14 cellular contexts compared by ENCODE assay signal in the genomic region with DNA sequence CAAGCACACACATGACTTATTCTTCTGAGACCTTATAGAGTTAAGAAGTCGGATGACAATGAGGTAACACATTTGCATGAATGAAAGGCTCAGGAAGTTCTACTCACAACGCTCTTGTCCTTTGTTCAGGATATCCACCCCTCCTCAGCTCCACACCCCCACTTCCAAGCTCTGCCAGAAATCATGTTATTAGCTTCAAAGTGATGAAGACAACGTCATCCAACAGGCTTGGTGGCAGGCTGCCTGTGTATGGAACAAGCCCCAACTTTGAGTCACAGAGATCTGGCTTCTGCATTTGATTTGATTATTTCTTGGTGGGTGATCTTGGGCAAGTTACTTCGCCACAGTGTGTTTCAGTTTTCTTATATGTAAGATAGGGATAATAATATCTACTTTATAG. TPM values are rescaled to one million over a fixed set of nuclear protein-coding genes. Genes with fewer than 3 reads are reported as not detected.
DNase-seq lines count a peak whose midpoint lies in the region; ATAC-seq and TF ChIP-seq lines count a peak whose summit lies in the region.
"Had no signal": no experiment of that assay in that cellular context is flagged by ENCODE, and none has a peak within 500 bp of the region (broad histone marks: within the 10 kb centered on the region; RNA-seq: fewer than 3 reads in every experiment).

No MANE protein-coding gene starts in this region.

- H3F3A ChIP-seq in GM23248 (ENCODE audit: insufficient read depth): no peaks in the 10 kb centered on the region

- no peaks in the 10 kb centered on the region for H3K27me3 ChIP-seq in GM23248 (replicated peaks; ENCODE audit: insufficient read depth)

- intact Hi-C loops in left cardiac atrium (cut with DNase I): loop anchor here (5.0 to 10.0 kb wide), 2 partner anchors 136 to 438 kb away; no protein-coding TSS in a partner anchor

- H4K20me1 ChIP-seq in GM23248 (ENCODE audit: insufficient read depth): no peaks in the 10 kb centered on the region

- H3K4me2 ChIP-seq in GM23248 (ENCODE audit: unreplicated experiment): no peak overlapping the region

- H3K9me3 ChIP-seq in GM23248 (ENCODE audit: low read depth): no peaks in the 10 kb centered on the region

- H3K9me2 ChIP-seq in GM23248 (ENCODE audit: insufficient read depth): no peaks in the 10 kb centered on the region

- H3K9ac ChIP-seq in GM23248: no peak overlapping the region

- H3K27ac ChIP-seq in GM23248: no peak overlapping the region
- H3K27ac ChIP-seq: HL-60 had no signal

- 35 to 46% methylated on average over 4 of the region's 4 CpGs for WGBS in GM23248 (ENCODE audit: low coverage in 1 of 2, low lambda C conversion rate in 2 of 2, missing lambda C conversion rate in 2 of 2), 2 experiments

- no peaks in the 10 kb centered on the region for H3K79me2 ChIP-seq in GM23248 (ENCODE audit: insufficient read depth)

- TF ChIP-seq CTCF in AG10803 (conservative IDR thresholded peaks at IDR 0.05; ENCODE audit: low read length) (no peak), epithelial cell of esophagus (IDR thresholded peaks at IDR 0.05; ENCODE audit: insufficient read depth, low read depth, low read length, missing control alignments) (no peak)

- DNase-seq in AG10803 (ENCODE audit: low read depth): peak; percentile 36
- DNase-seq in GM23248: peak; percentile 73
- peak; percentile 17 for DNase-seq in epithelial cell of esophagus (ENCODE audit: low read depth)
- DNase-seq in left cardiac atrium: peak; percentile 49
- no peak for DNase-seq in NCI-H1048 (lab: John Stamatoyannopoulos, UW)
- no peak for DNase-seq in stimulated activated CD4-positive, alpha-beta T cell treated with anti-CD3 and anti-CD28 coated beads, Interleukin-4, amount 100 ng/mL, for 4 hours
- DNase-seq in pons (ENCODE audit: low spot score): no peak
- DNase-seq: CD8-positive, alpha-beta T cell; COR-L47; DMS153; GF-D8 had no signal

- H2AFZ ChIP-seq in GM23248: no peak overlapping the region

- no peak overlapping the region for H3K4me3 ChIP-seq in AG10803 (ENCODE audit: low read length)
- no peak overlapping the region for H3K4me3 ChIP-seq in GM23248
- no peak overlapping the region for H3K4me3 ChIP-seq in epithelial cell of esophagus (ENCODE audit: low read length)

- H3K4me1 ChIP-seq in GM23248 (ENCODE audit: insufficient read depth): peaks cover 18% of the 10 kb centered on the region

- ATAC-seq in left cardiac atrium: no peak
- no peak for ATAC-seq in GM21576 (IDR thresholded peaks at IDR 0.05; ENCODE audit: unreplicated experiment)
- ATAC-seq: CD8-positive, alpha-beta T cell had no signal

- H3K36me3 ChIP-seq in GM23248 (ENCODE audit: low read depth): no peaks in the 10 kb centered on the region

- in situ Hi-C loops in GM23248 (cut with MboI): no loop called here

RNA-seq across cellular contexts. Expression of gene BMPER, which starts 12.4 kb away (rescaled TPM):
- total RNA-seq in GM23248 (2014; rRNA removed; shearing (Covaris generic)): 85.2 and 97.3 TPM in 2 replicates
- 40.5 TPM in 2 replicates for polyA plus RNA-seq in GM23248 (2016; fragmentation: Nextera tagmentation; extraction: Ambion mirVana)
- total RNA-seq in left cardiac atrium: 1 to 10 TPM; 3.6 to 6.2 TPM
- total RNA-seq: CD8-positive, alpha-beta T cell had no signal
- polyA plus RNA-seq: CD14-positive monocyte had no signal

Comparison
In these comparisons a context has a peak if more than half of its experiments do, and no peak if none do; other contexts are left out.
1. DNase-seq: peak in AG10803 (single experiment), GM23248 (single experiment), epithelial cell of esophagus (single experiment) and left cardiac atrium (single experiment); none in NCI-H1048 (single experiment), stimulated activated CD4-positive, alpha-beta T cell treated with anti-CD3 and anti-CD28 coated beads, Interleukin-4, amount 100 ng/mL, for 4 hours (0 of 2) and pons (single experiment).
2. RNA of gene BMPER, which starts 12.4 kb away (total RNA-seq): 85.2 to 97.3 TPM in GM23248; 3.6 to 6.2 TPM in left cardiac atrium; every median in the first group is over 10 times any median in the second.